In the genomic region with DNA sequence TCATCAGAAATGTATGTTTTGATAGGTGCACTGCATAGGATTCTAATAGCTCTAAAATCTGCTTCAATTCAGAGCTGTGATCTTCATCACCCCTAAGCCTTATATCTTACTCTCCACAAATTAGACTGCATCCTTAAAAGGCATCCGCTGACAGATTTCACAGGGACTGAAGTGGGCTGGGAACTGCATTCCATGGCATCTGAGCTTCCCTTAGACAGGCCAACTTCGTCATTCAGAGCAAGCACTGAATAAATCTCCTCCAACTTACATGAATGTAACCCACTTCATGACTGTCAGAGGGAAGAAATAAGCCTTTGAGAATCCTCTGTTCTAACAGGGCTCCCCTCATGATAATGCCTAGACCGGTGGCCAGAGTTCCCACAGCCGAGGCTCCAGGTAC, we compare ENCODE assay signal across 19 cellular contexts.
"Had no signal": no experiment of that assay in that cellular context is flagged by ENCODE, and none has a peak within 500 bp of the region (broad histone marks: within the 10 kb centered on the region; RNA-seq: fewer than 3 reads in every experiment).

No MANE protein-coding gene starts in this region.

- H3K27ac ChIP-seq: colonic mucosa, left lung, ovary, spleen, tibial artery had no signal

- H3K4me3 ChIP-seq: colonic mucosa, left lung, ovary, spleen, tibial artery had no signal

- H3K27me3 Mint-ChIP-seq: activated CD4-positive, alpha-beta memory T cell treated with anti-CD3 and anti-CD28 coated beads for 36 hours; activated naive CD8-positive, alpha-beta T cell treated with anti-CD3 and anti-CD28 coated beads, Interleukin-2, amount 10 ng/mL, durations not matched to agents 7 days and 5 days; brain; central memory CD8-positive, alpha-beta T cell had no signal

- H3K4me1 ChIP-seq: colonic mucosa, tibial artery had no signal

- DNase-seq: activated CD4-positive, alpha-beta memory T cell treated with anti-CD3 and anti-CD28 coated beads for 36 hours; activated naive CD4-positive, alpha-beta T cell treated with Interleukin-2 at 50 U/mL for 16 hours; activated naive CD8-positive, alpha-beta T cell treated with anti-CD3 and anti-CD28 coated beads, Interleukin-2, amount 10 ng/mL, durations not matched to agents 7 days and 5 days; activated T-cell treated with anti-CD3 and anti-CD28 coated beads for 4 hours; amygdala; colonic mucosa; head of caudate nucleus; kidney; left lung; ovary; spleen; stimulated activated CD4-positive, alpha-beta T cell treated with anti-CD3 and anti-CD28 coated beads, Interleukin-4, amount 100 ng/mL, for 4 hours; stimulated activated naive CD4-positive, alpha-beta T cell; SW 1271; T-helper 2 cell; tibial artery had no signal

- FAIRE-seq: frontal cortex, kidney had no signal

- H3K9me3 Mint-ChIP-seq: central memory CD8-positive, alpha-beta T cell had no signal

- H3K4me3 Mint-ChIP-seq: activated CD4-positive, alpha-beta memory T cell treated with anti-CD3 and anti-CD28 coated beads for 36 hours; activated naive CD8-positive, alpha-beta T cell treated with anti-CD3 and anti-CD28 coated beads, Interleukin-2, amount 10 ng/mL, durations not matched to agents 7 days and 5 days; brain; central memory CD8-positive, alpha-beta T cell had no signal

- ATAC-seq: left lung had no signal

- H3K27me3 ChIP-seq: colonic mucosa, left lung, ovary, spleen, tibial artery had no signal
